22 cellular contexts compared by ENCODE assay signal in genomic region chr2:241068942-241069810, GRCh38.
"Had no signal": no experiment of that assay in that cellular context is flagged by ENCODE, and none has a peak within 500 bp of the region (broad histone marks: within the 10 kb centered on the region; RNA-seq: fewer than 3 reads in every experiment).

No MANE protein-coding gene starts in this region.

- H3K4me3 ChIP-seq: coronary artery, heart left ventricle, lower lobe of right lung, ovary, psoas muscle, right atrium auricular region had no signal

- H3K9me3 Mint-ChIP-seq: activated CD4-positive, alpha-beta T cell treated with anti-CD3 and anti-CD28 coated beads, Interleukin-2, amount 10 ng/mL, durations not matched to agents 7 days and 5 days; activated naive CD8-positive, alpha-beta T cell treated with anti-CD3 and anti-CD28 coated beads, Interleukin-2, amount 50 U/mL, for 24 hours; naive thymus-derived CD4-positive, alpha-beta T cell; neural crest cell; stimulated activated effector memory CD8-positive, alpha-beta T cell treated with anti-CD3 and anti-CD28 coated beads, Interleukin-12 subunit alpha, Interleukin-12 subunit beta, amount 100 ng/mL, for 72 hours had no signal

- H3K4me1 Mint-ChIP-seq: activated naive CD8-positive, alpha-beta T cell treated with anti-CD3 and anti-CD28 coated beads, Interleukin-2, amount 50 U/mL, for 24 hours; neural crest cell had no signal

- H3K36me3 Mint-ChIP-seq: naive thymus-derived CD4-positive, alpha-beta T cell had no signal

- H3K27me3 Mint-ChIP-seq: activated CD4-positive, alpha-beta T cell treated with anti-CD3 and anti-CD28 coated beads, Interleukin-2, amount 10 ng/mL, durations not matched to agents 7 days and 5 days; activated naive CD8-positive, alpha-beta T cell treated with anti-CD3 and anti-CD28 coated beads, Interleukin-2, amount 50 U/mL, for 24 hours; naive thymus-derived CD4-positive, alpha-beta T cell had no signal

- ATAC-seq: activated CD4-positive, CD25-positive, alpha-beta regulatory T cell treated with anti-CD3 and anti-CD28 coated beads, Interleukin-2, amount 50 U/mL, for 24 hours; activated naive CD8-positive, alpha-beta T cell treated with anti-CD3 and anti-CD28 coated beads, Interleukin-2, amount 50 U/mL, for 24 hours; heart left ventricle; left lobe of liver; lower lobe of right lung; naive thymus-derived CD4-positive, alpha-beta T cell; psoas muscle; SK-N-SH treated with all-trans-retinoic acid at 6 μM for 48 hours; stimulated activated effector memory CD8-positive, alpha-beta T cell treated with anti-CD3 and anti-CD28 coated beads, Interleukin-12 subunit alpha, Interleukin-12 subunit beta, amount 100 ng/mL, for 72 hours had no signal

- H3K27ac Mint-ChIP-seq: activated CD4-positive, alpha-beta T cell treated with anti-CD3 and anti-CD28 coated beads, Interleukin-2, amount 10 ng/mL, durations not matched to agents 7 days and 5 days; activated naive CD8-positive, alpha-beta T cell treated with anti-CD3 and anti-CD28 coated beads, Interleukin-2, amount 50 U/mL, for 24 hours; naive thymus-derived CD4-positive, alpha-beta T cell had no signal

- H3K36me3 ChIP-seq: ovary had no signal

- H3K27ac ChIP-seq: coronary artery, epithelial cell of prostate, heart left ventricle, lower lobe of right lung, ovary, psoas muscle, right atrium auricular region, VCaP had no signal

- H3K9me3 ChIP-seq: heart left ventricle, lower lobe of right lung, ovary, psoas muscle, right atrium auricular region had no signal

- H3K4me3 Mint-ChIP-seq: activated CD4-positive, alpha-beta T cell treated with anti-CD3 and anti-CD28 coated beads, Interleukin-2, amount 10 ng/mL, durations not matched to agents 7 days and 5 days; activated naive CD8-positive, alpha-beta T cell treated with anti-CD3 and anti-CD28 coated beads, Interleukin-2, amount 50 U/mL, for 24 hours; naive thymus-derived CD4-positive, alpha-beta T cell; neural crest cell; stimulated activated effector memory CD8-positive, alpha-beta T cell treated with anti-CD3 and anti-CD28 coated beads, Interleukin-12 subunit alpha, Interleukin-12 subunit beta, amount 100 ng/mL, for 72 hours had no signal

- H3K27me3 ChIP-seq: heart left ventricle, ovary, right atrium auricular region had no signal

- H3K4me1 ChIP-seq: lower lobe of right lung, psoas muscle, right atrium auricular region had no signal

- FAIRE-seq: keratinocyte had no signal

- DNase-seq: activated CD4-positive, alpha-beta T cell treated with anti-CD3 and anti-CD28 coated beads, Interleukin-2, amount 10 ng/mL, durations not matched to agents 7 days and 5 days; activated CD8-positive, alpha-beta memory T cell treated with anti-CD3 and anti-CD28 coated beads, Interleukin-2, amount 50 U/mL, for 48 hours; activated naive CD4-positive, alpha-beta T cell treated with anti-CD3 and anti-CD28 coated beads, Interleukin-2, amount 50 U/mL, for 16 hours; activated naive CD8-positive, alpha-beta T cell treated with anti-CD3 and anti-CD28 coated beads, Interleukin-2, amount 50 U/mL, for 24 hours; cerebellar nuclear complex; lower lobe of right lung; naive thymus-derived CD4-positive, alpha-beta T cell; ovary; psoas muscle; stimulated activated CD4-positive, alpha-beta T cell treated with anti-CD3 and anti-CD28 coated beads, Interleukin-1b, Interleukin-23, amount 100 ng/mL, for 48 hours; trophoblast cell had no signal
